Comparison of ENCODE assay signal across 12 cellular contexts in the genomic region with DNA sequence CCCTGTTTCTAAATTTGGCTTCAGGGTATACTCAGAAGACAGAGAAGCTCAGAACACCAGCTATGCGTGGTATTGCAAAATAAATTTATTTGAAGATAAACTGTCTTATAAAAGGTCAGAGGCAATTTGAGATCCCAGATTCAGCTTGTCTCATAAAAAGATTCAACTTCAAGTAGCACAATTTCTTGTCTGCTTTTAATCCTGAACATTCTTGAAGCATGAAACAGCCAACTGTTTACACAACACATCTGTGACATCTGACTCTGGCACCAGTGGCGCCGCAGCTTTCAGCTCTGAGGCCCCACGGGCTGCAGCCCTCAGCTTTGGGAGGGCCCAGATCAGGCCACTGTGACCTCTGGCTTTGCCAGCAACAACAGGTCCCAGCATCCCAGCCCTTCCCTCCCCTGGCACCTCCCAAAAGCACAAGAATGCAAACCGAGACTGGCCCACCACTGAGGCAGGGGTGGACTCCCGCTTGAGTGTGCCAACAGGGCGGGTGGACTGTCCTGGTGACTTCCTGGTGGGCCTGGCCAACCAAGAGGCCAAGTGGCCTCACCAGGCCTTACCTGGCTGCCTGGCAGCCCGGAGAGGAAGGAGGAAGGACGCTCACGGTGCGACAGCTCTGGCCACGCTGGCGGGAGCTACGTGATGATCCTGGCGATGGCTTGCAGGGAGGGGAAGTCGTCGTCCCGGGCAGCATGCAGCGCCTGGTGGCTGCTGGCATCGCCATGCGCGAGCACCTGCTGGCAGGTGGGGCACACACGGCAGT. TPM values are rescaled to one million over a fixed set of nuclear protein-coding genes. Genes with fewer than 3 reads are reported as not detected.
DNase-seq lines count a peak whose midpoint lies in the region; TF ChIP-seq lines count a peak whose summit lies in the region.
"Had no signal": no experiment of that assay in that cellular context is flagged by ENCODE, and none has a peak within 500 bp of the region (broad histone marks: within the 10 kb centered on the region; RNA-seq: fewer than 3 reads in every experiment).

No MANE protein-coding gene starts in this region.

- peaks cover 57% of the 10 kb centered on the region for H3K36me3 ChIP-seq in A673 (ENCODE audit: insufficient read depth, low read length, poor library complexity, severe bottlenecking)

- no peaks in the 10 kb centered on the region for H3K4me1 ChIP-seq in A673 (ENCODE audit: insufficient read depth, low read length, poor library complexity, severe bottlenecking)

- no peak for TF ChIP-seq CTCF in A673 (conservative IDR thresholded peaks at IDR 0.05; ENCODE audit: low read depth, low read length)

- H3K27ac ChIP-seq in A673 (ENCODE audit: low read depth, low read length, poor library complexity, severe bottlenecking), result no peak overlapping the region

- no peak for DNase-seq in A673 (ENCODE audit: low spot score)
- DNase-seq in M059J (ENCODE audit: low read depth), result peak; percentile 74
- peak; percentile 87 for DNase-seq in fibroblast of gingiva (ENCODE audit: low read depth)
- no peak for DNase-seq in SIG-M5 (lab: John Stamatoyannopoulos, UW)
- no peak for DNase-seq in superior temporal gyrus (ENCODE audit: extremely low spot score)
- DNase-seq in G401 (ENCODE audit: low spot score), result no peak
- DNase-seq: activated B cell treated with CpG ODN at 0.5 μM for 24 hours; activated T-cell treated with anti-CD3 and anti-CD28 coated beads, Interleukin-2, amount 50 U/mL, for 72 hours; DMS79; Kasumi-1; NCI-H2081; NK-92 treated with Interleukin-12 subunit alpha and Interleukin-12 subunit beta, amount 100 ng/mL, for 24 hours had no signal

- POLR2A ChIA-PET in A673 (lab: Charles Lee; ENCODE audit: low non-redundant PET), result no interaction called here

- CTCF ChIA-PET in A673 (lab: Charles Lee), result no interaction called here

- no peaks in the 10 kb centered on the region for H3K27me3 ChIP-seq in A673 (replicated peaks; ENCODE audit: insufficient read depth, low read depth, low read length, poor library complexity)

- in situ Hi-C loops in G401 (cut with HindIII; ENCODE audit: low sequenced_read_pairs), result no loop called here

- intact Hi-C loops in A673 (cut with micrococcal nuclease; ENCODE audit: unreplicated experiment), result no loop called here

- TSS peak; percentile 38 for BruUV-seq in A673 (replicated peaks; lab: Mats Ljungman, UMichigan)

- no peaks in the 10 kb centered on the region for H3K9me3 ChIP-seq in A673 (ENCODE audit: low read depth, low read length, poor library complexity, severe bottlenecking)

- no peak overlapping the region for H3K4me3 ChIP-seq in A673 (ENCODE audit: low read depth, low read length, poor library complexity, severe bottlenecking)

RNA-seq across cellular contexts. Expression of gene SYNGR3, which starts 8.0 kb away (rescaled TPM):
- total RNA-seq in A673 (2021), result 1.4 and 2.3 TPM in 2 replicates
- 3.4 and 7.1 TPM in 2 replicates for total RNA-seq in M059J (2014; rRNA removed; shearing (Covaris generic))
- total RNA-seq in G401 (2014; rRNA removed; shearing (Covaris generic)), result 30.5 and 36.7 TPM in 2 replicates

RNA-seq across cellular contexts. Expression of gene ZNF598, which starts 11.8 kb away (rescaled TPM):
- 68.0 and 75.8 TPM in 2 replicates for total RNA-seq in A673 (2021)
- total RNA-seq in M059J (2014; rRNA removed; shearing (Covaris generic)), result 21.3 and 23.9 TPM in 2 replicates
- 58.0 and 72.1 TPM in 2 replicates for total RNA-seq in G401 (2014; rRNA removed; shearing (Covaris generic))

RNA-seq across cellular contexts. Expression of gene GFER, which starts 13.8 kb away (rescaled TPM):
- 26.2 and 27.4 TPM in 2 replicates for total RNA-seq in A673 (2021)
- total RNA-seq in M059J (2014; rRNA removed; shearing (Covaris generic)), result 11.7 and 21.0 TPM in 2 replicates
- total RNA-seq in G401 (2014; rRNA removed; shearing (Covaris generic)), result 41.8 and 51.5 TPM in 2 replicates

RNA-seq across cellular contexts. Expression of gene NOXO1, which starts 16.5 kb away (rescaled TPM):
- total RNA-seq in A673 (2021), result 0.90 and 1.2 TPM in 2 replicates
- total RNA-seq in M059J (2014; rRNA removed; shearing (Covaris generic)), result not detected in 2 replicates
- total RNA-seq in G401 (2014; rRNA removed; shearing (Covaris generic)), result not detected in 2 replicates

RNA-seq across cellular contexts. Expression of gene NPW, which starts 21.8 kb away (rescaled TPM):
- total RNA-seq in A673 (2021), result 96.5 and 105 TPM in 2 replicates
- 0.12 TPM in 1 of 2 replicates, not detected in the other for total RNA-seq in M059J (2014; rRNA removed; shearing (Covaris generic))
- total RNA-seq in G401 (2014; rRNA removed; shearing (Covaris generic)), result not detected in 2 replicates

Comparison
In these comparisons a context has a peak if more than half of its experiments do, and no peak if none do; other contexts are left out.
1. DNase-seq: peak in M059J (single experiment) and fibroblast of gingiva (single experiment); none in A673 (single experiment), SIG-M5 (single experiment), superior temporal gyrus (single experiment) and G401 (single experiment).